Comparison of ENCODE assay signal across 18 cellular contexts in the genomic region with DNA sequence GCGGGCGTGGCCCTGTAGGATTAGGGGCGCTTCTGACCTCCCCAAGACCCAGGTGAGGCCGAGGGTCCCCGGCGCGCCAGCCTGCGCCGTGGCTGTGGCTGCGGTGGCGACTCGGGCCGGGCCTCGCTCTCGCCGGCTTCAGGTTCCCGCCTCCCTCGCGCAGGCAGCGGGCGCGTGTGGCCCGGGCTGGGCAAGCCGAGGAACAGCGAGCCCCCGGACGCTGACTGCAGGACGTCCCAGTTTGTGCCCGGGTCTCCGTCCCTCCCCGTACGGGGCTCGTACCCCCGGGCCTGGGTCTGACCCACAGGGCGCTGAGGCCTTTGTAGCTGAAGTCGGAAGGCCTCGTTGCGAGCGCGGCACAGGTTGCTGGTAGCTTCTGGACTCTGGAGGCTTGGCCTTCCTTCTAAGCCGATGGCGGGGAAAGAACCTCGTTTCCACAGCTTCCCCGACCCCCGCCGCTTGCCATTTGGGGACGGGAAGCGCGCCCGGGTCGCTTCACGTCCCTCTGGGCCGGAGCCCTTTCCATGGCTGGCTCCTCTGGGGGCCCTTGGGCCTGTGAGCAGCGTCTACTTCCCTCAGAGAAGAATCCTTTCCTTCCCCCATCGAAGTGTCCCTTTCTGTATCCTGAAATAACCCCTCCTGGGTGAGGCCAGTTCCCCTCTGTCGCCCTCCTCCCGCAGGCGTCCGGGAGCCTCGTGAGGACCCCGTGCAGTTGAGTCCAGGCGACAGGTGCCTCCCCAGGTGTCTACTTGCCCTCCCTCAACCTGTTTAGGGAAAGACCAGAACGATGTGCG. TPM values are rescaled to one million over a fixed set of nuclear protein-coding genes. Genes with fewer than 3 reads are reported as not detected.
DNase-seq lines count a peak whose midpoint lies in the region; ATAC-seq and TF ChIP-seq lines count a peak whose summit lies in the region.
"Had no signal": no experiment of that assay in that cellular context is flagged by ENCODE, and none has a peak within 500 bp of the region (broad histone marks: within the 10 kb centered on the region; RNA-seq: fewer than 3 reads in every experiment).

No MANE protein-coding gene starts in this region.

- H3K4me1 ChIP-seq in lower lobe of right lung: peaks cover 12% of the 10 kb centered on the region
- H3K4me1 ChIP-seq in upper lobe of right lung: no peaks in the 10 kb centered on the region
- H3K4me1 ChIP-seq: A549, Caco-2 had no signal

- H3K9me3 ChIP-seq in lower lobe of right lung: no peaks in the 10 kb centered on the region
- no peaks in the 10 kb centered on the region for H3K9me3 ChIP-seq in upper lobe of right lung
- H3K9me3 ChIP-seq: A549, Caco-2 had no signal

- H3K4me1 Mint-ChIP-seq in activated naive CD8-positive, alpha-beta T cell (ENCODE audit: low read depth): peaks cover 29% of the 10 kb centered on the region
- H3K4me1 Mint-ChIP-seq in activated naive CD8-positive, alpha-beta T cell treated with anti-CD3 and anti-CD28 coated beads for 36 hours: peaks cover 16% of the 10 kb centered on the region
- H3K4me1 Mint-ChIP-seq in stimulated activated naive B cell treated with anti-CD40 and anti-IgM and Interleukin-4, amounts not matched to agents 10 μg/mL and 1 μg/mL and 100 μg/mL, for 72 hours: peaks cover 22 to 27% of the 10 kb centered on the region in 2 donors

- no peak for DNase-seq in activated naive CD8-positive, alpha-beta T cell treated with anti-CD3 and anti-CD28 coated beads for 36 hours
- DNase-seq in coronary artery (ENCODE audit: low spot score) (no peak), lower lobe of right lung (no peak), upper lobe of right lung (no peak), erythroblast (lab: John Stamatoyannopoulos, UW) (no peak)
- no peak for DNase-seq in stimulated activated naive B cell treated with anti-CD40 and anti-IgM and Interleukin-4, amounts not matched to agents 10 μg/mL and 1 μg/mL and 100 μg/mL, for 72 hours
- no peak for DNase-seq in stimulated activated CD4-positive, alpha-beta T cell treated with anti-CD3 and anti-CD28 coated beads, Interleukin-1b, Interleukin-23, amount 100 ng/mL, for 48 hours
- DNase-seq: activated CD4-positive, alpha-beta T cell treated with anti-CD3 and anti-CD28 coated beads, Interleukin-2, amount 10 ng/mL, durations not matched to agents 7 days and 5 days; activated effector memory CD4-positive, alpha-beta T cell treated with Interleukin-2 at 50 U/mL for 16 hours; Caco-2; KG1; NCI-H1436 treated with DMSO at 0.1 percent for 48 hours; NCI-H510A had no signal

- TF ChIP-seq POLR2A in erythroblast (IDR thresholded peaks at IDR 0.05; ENCODE audit: low read length): no peak

- TF ChIP-seq CTCF in coronary artery (IDR thresholded peaks at IDR 0.05) (no peak), lower lobe of right lung (IDR thresholded peaks at IDR 0.05) (no peak), upper lobe of right lung (IDR thresholded peaks at IDR 0.05) (no peak)

- ATAC-seq in lower lobe of right lung (peak in 1 of 2 donors; percentile 26), upper lobe of right lung (no peak)
- ATAC-seq in stimulated activated naive B cell treated with anti-CD40 and anti-IgM and Interleukin-4, amounts not matched to agents 10 μg/mL and 1 μg/mL and 100 μg/mL, for 72 hours (replicated peaks): no peak
- ATAC-seq: A549, Panc1 had no signal

- peak overlapping the region; percentile 44 for H3K4me3 Mint-ChIP-seq in activated naive CD8-positive, alpha-beta T cell
- no peak overlapping the region for H3K4me3 Mint-ChIP-seq in activated naive CD8-positive, alpha-beta T cell treated with anti-CD3 and anti-CD28 coated beads for 36 hours
- H3K4me3 Mint-ChIP-seq in stimulated activated naive B cell treated with anti-CD40 and anti-IgM and Interleukin-4, amounts not matched to agents 10 μg/mL and 1 μg/mL and 100 μg/mL, for 72 hours: peak overlapping the region; percentile 12 to 67
- H3K4me3 Mint-ChIP-seq: activated CD4-positive, alpha-beta T cell treated with anti-CD3 and anti-CD28 coated beads, Interleukin-2, amount 10 ng/mL, durations not matched to agents 7 days and 5 days had no signal

- no peaks in the 10 kb centered on the region for H3K36me3 Mint-ChIP-seq in activated naive CD8-positive, alpha-beta T cell
- H3K36me3 Mint-ChIP-seq in activated naive CD8-positive, alpha-beta T cell treated with anti-CD3 and anti-CD28 coated beads for 36 hours: no peaks in the 10 kb centered on the region
- H3K36me3 Mint-ChIP-seq in stimulated activated naive B cell treated with anti-CD40 and anti-IgM and Interleukin-4, amounts not matched to agents 10 μg/mL and 1 μg/mL and 100 μg/mL, for 72 hours: peaks cover 2 to 3% of the 10 kb centered on the region in 2 donors

- H3K27me3 ChIP-seq in lower lobe of right lung (ENCODE audit: low read depth) (peaks cover 84% of the 10 kb centered on the region), upper lobe of right lung (peaks cover 79% of the 10 kb centered on the region)

- H3K27me3 Mint-ChIP-seq in activated naive CD8-positive, alpha-beta T cell: peaks cover 61% of the 10 kb centered on the region
- H3K27me3 Mint-ChIP-seq in activated naive CD8-positive, alpha-beta T cell treated with anti-CD3 and anti-CD28 coated beads for 36 hours: peaks cover 86% of the 10 kb centered on the region
- peaks cover 65 to 83% of the 10 kb centered on the region in 2 donors for H3K27me3 Mint-ChIP-seq in stimulated activated naive B cell treated with anti-CD40 and anti-IgM and Interleukin-4, amounts not matched to agents 10 μg/mL and 1 μg/mL and 100 μg/mL, for 72 hours

- H3K36me3 ChIP-seq in lower lobe of right lung: no peaks in the 10 kb centered on the region
- H3K36me3 ChIP-seq in upper lobe of right lung: no peaks in the 10 kb centered on the region

- no peak overlapping the region for H3K27ac ChIP-seq in coronary artery
- H3K27ac ChIP-seq in lower lobe of right lung: no peak overlapping the region
- no peak overlapping the region for H3K27ac ChIP-seq in upper lobe of right lung
- H3K27ac ChIP-seq: A549 had no signal

- intact Hi-C loops in lower lobe of right lung (cut with DNase I) (no loop called here), upper lobe of right lung (cut with DNase I) (no loop called here)

- H3K4me3 ChIP-seq in coronary artery (peak overlapping the region; percentile 62), lower lobe of right lung (peak overlapping the region; percentile 11), upper lobe of right lung (no peak overlapping the region)
- H3K4me3 ChIP-seq: A549 had no signal

- H3K9me3 Mint-ChIP-seq in activated naive CD8-positive, alpha-beta T cell (ENCODE audit: low read depth): no peaks in the 10 kb centered on the region
- H3K9me3 Mint-ChIP-seq in activated naive CD8-positive, alpha-beta T cell treated with anti-CD3 and anti-CD28 coated beads for 36 hours: peaks cover 1% of the 10 kb centered on the region
- peaks cover 0 to 3% of the 10 kb centered on the region in 2 donors for H3K9me3 Mint-ChIP-seq in stimulated activated naive B cell treated with anti-CD40 and anti-IgM and Interleukin-4, amounts not matched to agents 10 μg/mL and 1 μg/mL and 100 μg/mL, for 72 hours

- H3K27ac Mint-ChIP-seq in activated naive CD8-positive, alpha-beta T cell: peak overlapping the region; percentile 66
- H3K27ac Mint-ChIP-seq in activated naive CD8-positive, alpha-beta T cell treated with anti-CD3 and anti-CD28 coated beads for 36 hours: no peak overlapping the region
- peak overlapping the region; percentile 1 for H3K27ac Mint-ChIP-seq in stimulated activated naive B cell treated with anti-CD40 and anti-IgM and Interleukin-4, amounts not matched to agents 10 μg/mL and 1 μg/mL and 100 μg/mL, for 72 hours
- H3K27ac Mint-ChIP-seq: activated CD4-positive, alpha-beta T cell treated with anti-CD3 and anti-CD28 coated beads, Interleukin-2, amount 10 ng/mL, durations not matched to agents 7 days and 5 days had no signal

RNA-seq across cellular contexts. Expression of gene EVX1, which starts 9.1 kb away (rescaled TPM):
- not detected for total RNA-seq in activated naive CD8-positive, alpha-beta T cell treated with anti-CD3 and anti-CD28 coated beads for 36 hours
- total RNA-seq in lower lobe of right lung (not detected), upper lobe of right lung (not detected)
- total RNA-seq: activated CD4-positive, alpha-beta T cell treated with anti-CD3 and anti-CD28 coated beads, Interleukin-2, amount 10 ng/mL, durations not matched to agents 7 days and 5 days; bronchial epithelial cell; Caco-2; T-helper 2 cell treated with Interferon-gamma antibody and Interleukin-4, amounts not matched to agents 100 ng/mL and 5 ng/mL, for 36 hours had no signal

RNA-seq across cellular contexts. Expression of gene HOXA13, which starts 51.8 kb away (rescaled TPM):
- total RNA-seq in activated naive CD8-positive, alpha-beta T cell treated with anti-CD3 and anti-CD28 coated beads for 36 hours: not detected
- not detected for total RNA-seq in lower lobe of right lung
- not detected for total RNA-seq in upper lobe of right lung
- total RNA-seq: activated CD4-positive, alpha-beta T cell treated with anti-CD3 and anti-CD28 coated beads, Interleukin-2, amount 10 ng/mL, durations not matched to agents 7 days and 5 days; T-helper 2 cell treated with Interferon-gamma antibody and Interleukin-4, amounts not matched to agents 100 ng/mL and 5 ng/mL, for 36 hours had no signal
